Comparison of ENCODE assay signal across 19 cellular contexts in the genomic region with DNA sequence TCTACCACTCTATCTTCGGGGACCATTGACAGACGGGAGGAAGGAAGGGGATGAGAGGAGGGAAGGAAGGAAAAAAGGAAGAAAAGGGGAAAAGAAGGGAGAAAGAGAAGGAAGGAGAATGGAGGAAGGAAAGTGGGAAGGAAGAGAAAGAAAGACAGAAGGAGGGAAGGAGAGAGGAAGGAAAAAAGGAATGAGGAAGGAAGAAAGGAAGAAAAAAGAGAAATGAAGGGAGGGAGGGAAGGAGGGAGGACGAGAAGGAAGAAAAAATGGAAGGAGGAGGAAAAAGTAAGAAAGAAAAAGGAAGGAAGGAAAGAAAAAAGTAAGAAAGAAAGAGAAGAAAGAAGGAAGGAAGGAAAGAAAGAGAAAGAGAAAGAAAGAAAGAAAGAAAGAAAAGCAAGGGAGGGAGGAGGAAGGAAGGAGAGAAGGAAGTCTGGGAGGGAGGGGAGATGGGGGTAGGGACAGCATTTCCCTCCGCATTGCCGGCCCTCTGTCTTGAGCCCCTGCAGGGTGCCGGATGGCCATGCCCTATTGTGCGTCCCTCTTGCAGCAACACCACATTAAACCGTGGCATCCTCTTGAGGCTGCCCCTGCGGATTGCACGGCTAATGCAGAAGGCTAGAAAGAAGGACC.
DNase-seq lines count a peak whose midpoint lies in the region; ATAC-seq and TF ChIP-seq lines count a peak whose summit lies in the region.
"Had no signal": no experiment of that assay in that cellular context is flagged by ENCODE, and none has a peak within 500 bp of the region (broad histone marks: within the 10 kb centered on the region; RNA-seq: fewer than 3 reads in every experiment).

No MANE protein-coding gene starts in this region.

- H3K9me3 Mint-ChIP-seq in GM23338 (no peaks in the 10 kb centered on the region), brain (peaks cover 0 to 3% (median 0%) of the 10 kb centered on the region in 5 experiments)
- H3K9me3 Mint-ChIP-seq: natural killer cell had no signal

- no peaks in the 10 kb centered on the region for H3K79me2 ChIP-seq in GM23338 (replicated peaks; ENCODE audit: insufficient read depth)

- no peak overlapping the region for H3K23ac ChIP-seq in neuronal stem cell (ENCODE audit: low read depth, low read length, poor library complexity)

- H3K36me3 Mint-ChIP-seq in GM23338 (ENCODE audit: low read depth) = no peaks in the 10 kb centered on the region
- H3K36me3 Mint-ChIP-seq in brain = no peaks in the 10 kb centered on the region
- H3K36me3 Mint-ChIP-seq: natural killer cell had no signal

- H4K91ac ChIP-seq in neuronal stem cell (ENCODE audit: low read depth, low read length, poor library complexity) = no peak overlapping the region

- WGBS in neuronal stem cell (ENCODE audit: extremely low coverage in 2 of 2, insufficient read length in 2 of 2, insufficient replicate concordance in 1 of 2), 2 donors = 92 to 100% methylated on average over 1 of the region's 10 CpGs

- H3K4ac ChIP-seq in neuronal stem cell (ENCODE audit: low read length) = no peak overlapping the region

- no peaks in the 10 kb centered on the region for H3K9me2 ChIP-seq in GM23338 (ENCODE audit: insufficient read depth)

- no peak overlapping the region for H2BK120ac ChIP-seq in neuronal stem cell (ENCODE audit: low read depth, low read length)

- H3K36me3 ChIP-seq in GM23338 (ENCODE audit: insufficient read depth) (no peaks in the 10 kb centered on the region), iPS-20b (ENCODE audit: insufficient read depth, low read depth, low read length) (no peaks in the 10 kb centered on the region), neuronal stem cell (replicated peaks in 1 of 2; ENCODE audit: control insufficient read depth in 2 of 2, insufficient read depth in 2 of 2, low read length in 2 of 2) (no peaks in the 10 kb centered on the region)
- H3K36me3 ChIP-seq: cardiac muscle cell, esophagus squamous epithelium had no signal

- H2AK5ac ChIP-seq in neuronal stem cell (ENCODE audit: low read depth, low read length) = no peak overlapping the region

- H2BK12ac ChIP-seq in neuronal stem cell (ENCODE audit: low read length) = no peak overlapping the region

- H3K4me3 Mint-ChIP-seq in GM23338 (peak overlapping the region; percentile 73), brain (peak overlapping the region; percentile 47 to 78 (median 74))
- H3K4me3 Mint-ChIP-seq: natural killer cell had no signal

- no peak overlapping the region for H3K14ac ChIP-seq in neuronal stem cell (ENCODE audit: low read length)

- peak overlapping the region; percentile 44 for H3K4me3 ChIP-seq in GM23338
- H3K4me3 ChIP-seq in iPS-20b (ENCODE audit: low read length) = peak overlapping the region; percentile 62; the same call in 1 of the 2 replicates
- H3K4me3 ChIP-seq in neuronal stem cell (ENCODE audit: low read length in 2 of 2) = no peak overlapping the region
- H3K4me3 ChIP-seq: cardiac muscle cell, esophagus squamous epithelium had no signal

- H3K4me2 ChIP-seq in GM23338 (peak overlapping the region; percentile 72), neuronal stem cell (ENCODE audit: insufficient read depth, low read length, poor library complexity, severe bottlenecking) (peak overlapping the region; percentile 68)

- no peak overlapping the region for H2BK5ac ChIP-seq in neuronal stem cell (ENCODE audit: low read length)

- no peak overlapping the region for H4K8ac ChIP-seq in neuronal stem cell (ENCODE audit: low read depth, low read length)

- peaks cover 14% of the 10 kb centered on the region for H3K4me1 ChIP-seq in GM23338 (ENCODE audit: insufficient read depth)
- H3K4me1 ChIP-seq in iPS-20b (ENCODE audit: insufficient read depth, low read length) = peaks cover 13% of the 10 kb centered on the region; the same call in 1 of the 2 replicates
- H3K4me1 ChIP-seq in neuronal stem cell (ENCODE audit: control insufficient read depth in 2 of 2, insufficient read depth in 1 of 2, low read depth in 1 of 2, low read length in 2 of 2) = peaks cover 0 to 19% of the 10 kb centered on the region in 2 donors

- no peaks in the 10 kb centered on the region for H3K79me1 ChIP-seq in neuronal stem cell (ENCODE audit: low read depth, low read length)

- H3K9ac ChIP-seq in iPS-20b (ENCODE audit: low read depth, low read length) = no peak overlapping the region
- H3K9ac ChIP-seq in neuronal stem cell (ENCODE audit: low read depth, low read length, poor library complexity) = peak overlapping the region; percentile 70

- DNase-seq in GM23338 (ENCODE audit: low spot score) = peak; percentile 68
- peak; percentile 37 for DNase-seq in neuronal stem cell (ENCODE audit: low spot score)
- DNase-seq in activated CD4-positive, CD25-positive, alpha-beta regulatory T cell (lab: John Stamatoyannopoulos, UW) = no peak
- DNase-seq in DMS53 (lab: John Stamatoyannopoulos, UW) = no peak
- DNase-seq in cerebellum (ENCODE audit: low spot score) = no peak
- DNase-seq: activated CD4-positive, alpha-beta T cell treated with anti-CD3 and anti-CD28 coated beads, Interleukin-2, amount 50 U/mL, for 1 hour; activated CD8-positive, alpha-beta memory T cell treated with anti-CD3 and anti-CD28 coated beads, Interleukin-2, amount 50 U/mL, for 4 hours; activated gamma-delta T cell; effector CD8-positive, alpha-beta T cell; esophagus squamous epithelium; natural killer cell; NCI-H1417 treated with DMSO at 0.1 percent for 48 hours; NCI-H748 treated with DMSO at 0.1 percent for 48 hours; OCI-M1; SHP77 treated with DMSO at 0.1 percent for 48 hours had no signal

- no peak overlapping the region for H3K27ac Mint-ChIP-seq in GM23338
- peak overlapping the region in 2 of 5 experiments; percentile 72 to 84 for H3K27ac Mint-ChIP-seq in brain
- H3K27ac Mint-ChIP-seq: natural killer cell had no signal

- H3F3A ChIP-seq in GM23338 (replicated peaks; ENCODE audit: low read depth) = no peaks in the 10 kb centered on the region

- 0 out of 2 replicates have a peak overlapping the region, but pooled peaks have one; percentile 29 for H2AFZ ChIP-seq in GM23338
- H2AFZ ChIP-seq in neuronal stem cell (ENCODE audit: low read length) = peak overlapping the region; percentile 43

- H3K18ac ChIP-seq in neuronal stem cell (ENCODE audit: low read length) = no peak overlapping the region

- peaks cover 27% of the 10 kb centered on the region for H3K27me3 Mint-ChIP-seq in GM23338 (ENCODE audit: insufficient read depth, low read depth, poor library complexity)
- H3K27me3 Mint-ChIP-seq in brain = peaks cover 12% of the 10 kb centered on the region

- TF ChIP-seq CTCF in GM23338 (conservative IDR thresholded peaks at IDR 0.05; ENCODE audit: low read depth in 2 of 2) = no peak
- TF ChIP-seq CTCF in brain (conservative IDR thresholded peaks at IDR 0.05) = no peak

- ATAC-seq in GM23338 (peak; percentile 79), GM21737 (IDR thresholded peaks at IDR 0.05; ENCODE audit: unreplicated experiment) (no peak)
- ATAC-seq: natural killer cell had no signal

- H3K27me3 ChIP-seq in GM23338 (ENCODE audit: insufficient read depth) (no peaks in the 10 kb centered on the region), iPS-20b (ENCODE audit: insufficient read depth, low read length) (peaks cover 17% of the 10 kb centered on the region; the same call in 1 of the 2 replicates), neuronal stem cell (ENCODE audit: control insufficient read depth in 3 of 3, insufficient read depth in 3 of 3, low read depth in 1 of 3, low read length in 3 of 3) (peaks cover 0 to 25% (median 0%) of the 10 kb centered on the region in 3 experiments)

- H3K27ac ChIP-seq in GM23338 (ENCODE audit: low read depth) (no peak overlapping the region), iPS-20b (ENCODE audit: low read length) (no peak overlapping the region), neuronal stem cell (replicated peaks; ENCODE audit: low read length) (no peak overlapping the region)
- H3K27ac ChIP-seq: cardiac muscle cell, esophagus squamous epithelium had no signal

- H3K4me1 Mint-ChIP-seq in GM23338 = peaks cover 51% of the 10 kb centered on the region
- H3K4me1 Mint-ChIP-seq in brain = peaks cover 66% of the 10 kb centered on the region
- H3K4me1 Mint-ChIP-seq: natural killer cell had no signal

- no peaks in the 10 kb centered on the region for H3K9me3 ChIP-seq in iPS-20b (ENCODE audit: insufficient read depth, low read depth, low read length)
- no peaks in the 10 kb centered on the region for H3K9me3 ChIP-seq in neuronal stem cell (replicated peaks in 1 of 2; ENCODE audit: control insufficient read depth in 2 of 2, insufficient read depth in 1 of 2, low read depth in 1 of 2, low read length in 2 of 2)
- H3K9me3 ChIP-seq: esophagus squamous epithelium had no signal

- H4K20me1 ChIP-seq in GM23338 (replicated peaks; ENCODE audit: insufficient read depth) = no peaks in the 10 kb centered on the region; the same call in 1 of the 2 replicates

- peak overlapping the region; percentile 51 for H2BK15ac ChIP-seq in neuronal stem cell (ENCODE audit: low read length)

TF ChIP-seq in GM23338, 12 proteins besides CTCF, POLR2A, EP300 and RAD21 (continues in another document):
- TF ChIP-seq, protein P1, sequence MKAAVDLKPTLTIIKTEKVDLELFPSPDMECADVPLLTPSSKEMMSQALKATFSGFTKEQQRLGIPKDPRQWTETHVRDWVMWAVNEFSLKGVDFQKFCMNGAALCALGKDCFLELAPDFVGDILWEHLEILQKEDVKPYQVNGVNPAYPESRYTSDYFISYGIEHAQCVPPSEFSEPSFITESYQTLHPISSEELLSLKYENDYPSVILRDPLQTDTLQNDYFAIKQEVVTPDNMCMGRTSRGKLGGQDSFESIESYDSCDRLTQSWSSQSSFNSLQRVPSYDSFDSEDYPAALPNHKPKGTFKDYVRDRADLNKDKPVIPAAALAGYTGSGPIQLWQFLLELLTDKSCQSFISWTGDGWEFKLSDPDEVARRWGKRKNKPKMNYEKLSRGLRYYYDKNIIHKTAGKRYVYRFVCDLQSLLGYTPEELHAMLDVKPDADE (IDR thresholded peaks at IDR 0.05) = no peak
- no peak for TF ChIP-seq ZNF331 (CRISPR knock-in tag; IDR thresholded peaks at IDR 0.05; ENCODE audit: low read depth)
- no peak for TF ChIP-seq JUNB (IDR thresholded peaks at IDR 0.05; ENCODE audit: unreplicated experiment)
- no peak for TF ChIP-seq POLR2AphosphoS5 (IDR thresholded peaks at IDR 0.05; ENCODE audit: low read depth)

Comparison
In these comparisons a context has a peak if more than half of its experiments do, and no peak if none do; other contexts are left out.
1. DNase-seq: peak in GM23338 (single experiment) and neuronal stem cell (single experiment); none in activated CD4-positive, CD25-positive, alpha-beta regulatory T cell (0 of 4), DMS53 (single experiment) and cerebellum (single experiment).
2. H3K4me3 ChIP-seq: peak in GM23338 (single experiment) and iPS-20b (single experiment); none in neuronal stem cell (0 of 2).